ENCODE assay signal across 1 cellular context in the genomic region with DNA sequence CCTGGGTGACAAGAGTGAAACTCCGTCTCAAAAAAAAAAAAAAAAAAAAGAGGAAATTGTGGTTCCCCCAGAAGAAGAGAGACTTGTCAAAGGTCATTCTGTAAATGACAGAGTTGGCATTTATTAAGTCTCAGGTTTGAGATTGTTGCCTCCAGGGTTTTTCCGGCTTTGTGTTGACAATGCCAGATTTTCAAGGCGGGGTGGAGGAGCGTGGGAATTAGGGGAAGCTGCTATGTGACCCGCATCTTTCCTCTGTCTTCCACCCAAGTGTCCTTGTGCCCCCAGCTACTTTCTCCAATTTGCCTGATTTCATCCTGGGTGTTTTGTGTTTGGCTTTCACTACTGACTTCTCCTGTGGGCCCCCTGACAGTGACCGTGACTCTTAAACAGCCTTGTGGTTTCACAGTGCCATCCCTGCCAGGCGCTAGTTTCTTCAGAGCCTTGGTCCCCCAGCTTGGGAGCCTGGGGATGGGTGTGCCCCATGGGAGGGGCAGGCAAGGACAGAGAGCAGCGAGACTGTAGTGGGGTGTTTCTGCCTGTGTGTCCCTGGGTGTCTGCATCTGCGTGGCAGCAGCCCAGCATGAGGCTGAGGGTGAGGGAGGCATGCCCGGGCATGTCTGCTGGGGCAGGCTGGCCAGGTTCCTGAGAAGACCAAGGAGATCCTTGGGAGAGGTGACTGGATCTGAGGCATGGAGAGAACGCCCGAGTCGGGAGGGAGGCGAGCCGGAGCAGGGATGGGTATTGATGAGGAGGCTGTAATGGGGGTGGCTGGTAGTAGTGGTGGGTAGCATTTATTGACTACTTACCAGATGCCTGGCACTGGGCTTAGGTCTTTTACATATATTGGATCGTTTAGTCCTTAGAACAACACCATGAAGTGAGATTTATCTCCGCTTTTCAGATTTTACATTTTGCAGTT.
TF ChIP-seq lines count a peak whose summit lies in the region.

No MANE protein-coding gene starts in this region.

TF ChIP-seq in HEK293, 187 proteins besides CTCF, POLR2A, EP300 and RAD21 (continued from another document):
- TF ChIP-seq GFI1B (tag by site-specific recombination; IDR thresholded peaks at IDR 0.05) (0 out of 2 replicates have a peak, but pooled peaks have one; percentile 14), IKZF3 (tag by site-specific recombination; IDR thresholded peaks at IDR 0.05) (peak; percentile 78), ZFP69B (tag by site-specific recombination; IDR thresholded peaks at IDR 0.05) (peak; percentile 74), ZBTB20 (tag by site-specific recombination; IDR thresholded peaks at IDR 0.05) (peak; percentile 42), ZBTB48 (tag by site-specific recombination; IDR thresholded peaks at IDR 0.05) (peak; percentile 84), ZNF629 (tag by site-specific recombination; IDR thresholded peaks at IDR 0.05) (peak; percentile 34; the same call in 1 of the 2 replicates), ZNF311 (tag by site-specific recombination; IDR thresholded peaks at IDR 0.05; ENCODE audit: borderline replicate concordance) (no peak), YY2 (tag by site-specific recombination; IDR thresholded peaks at IDR 0.05) (no peak), ZNF354C (tag by site-specific recombination; IDR thresholded peaks at IDR 0.05; ENCODE audit: borderline replicate concordance, low read depth) (no peak), ZNF394 (tag by site-specific recombination; IDR thresholded peaks at IDR 0.05; ENCODE audit: borderline replicate concordance) (peak; percentile 43; the same call in 1 of the 2 replicates), ZNF24 (tag by site-specific recombination; IDR thresholded peaks at IDR 0.05) (0 out of 2 replicates have a peak, but pooled peaks have one; percentile 58), ZNF335 (tag by site-specific recombination; conservative IDR thresholded peaks at IDR 0.05) (peak; percentile 79), GLIS1 (tag by site-specific recombination; IDR thresholded peaks at IDR 0.05) (peak; percentile 73), ZNF785 (tag by site-specific recombination; IDR thresholded peaks at IDR 0.05) (peak; percentile 59; the same call in 1 of the 2 replicates), ZNF558 (tag by site-specific recombination; IDR thresholded peaks at IDR 0.05) (no peak), ZNF521 (tag by site-specific recombination; IDR thresholded peaks at IDR 0.05) (no peak), ZNF510 (tag by site-specific recombination; IDR thresholded peaks at IDR 0.05; ENCODE audit: insufficient replicate concordance) (no peak)
- TF ChIP-seq, protein P1, sequence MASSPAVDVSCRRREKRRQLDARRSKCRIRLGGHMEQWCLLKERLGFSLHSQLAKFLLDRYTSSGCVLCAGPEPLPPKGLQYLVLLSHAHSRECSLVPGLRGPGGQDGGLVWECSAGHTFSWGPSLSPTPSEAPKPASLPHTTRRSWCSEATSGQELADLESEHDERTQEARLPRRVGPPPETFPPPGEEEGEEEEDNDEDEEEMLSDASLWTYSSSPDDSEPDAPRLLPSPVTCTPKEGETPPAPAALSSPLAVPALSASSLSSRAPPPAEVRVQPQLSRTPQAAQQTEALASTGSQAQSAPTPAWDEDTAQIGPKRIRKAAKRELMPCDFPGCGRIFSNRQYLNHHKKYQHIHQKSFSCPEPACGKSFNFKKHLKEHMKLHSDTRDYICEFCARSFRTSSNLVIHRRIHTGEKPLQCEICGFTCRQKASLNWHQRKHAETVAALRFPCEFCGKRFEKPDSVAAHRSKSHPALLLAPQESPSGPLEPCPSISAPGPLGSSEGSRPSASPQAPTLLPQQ (tag by site-specific recombination; IDR thresholded peaks at IDR 0.05), result peak; percentile 92
TF ChIP-seq in HEK293: peak in this region for 32.
